8 cellular contexts compared by ENCODE assay signal in genomic region chr5:178131446-178131996, GRCh38. TPM values are rescaled to one million over a fixed set of nuclear protein-coding genes. Genes with fewer than 3 reads are reported as not detected.
DNase-seq lines count a peak whose midpoint lies in the region; ATAC-seq, FAIRE-seq and TF ChIP-seq lines count a peak whose summit lies in the region.

No MANE protein-coding gene starts in this region.

- BruUV-seq in Calu3 (replicated peaks; lab: Mats Ljungman, UMichigan), result no TSS peak

- H2BK120ac ChIP-seq in H1 (replicated peaks; ENCODE audit: low read depth, low read length) (no peak overlapping the region), neuronal stem cell (ENCODE audit: low read depth, low read length) (no peak overlapping the region)

- H2BK12ac ChIP-seq in H1 (ENCODE audit: low read depth, low read length) (no peak overlapping the region; the same call in 1 of the 2 replicates), neuronal stem cell (ENCODE audit: low read length) (no peak overlapping the region)

- peaks cover 2% of the 10 kb centered on the region; the same call in 1 of the 2 replicates for H3K9me3 ChIP-seq in MG63
- no peaks in the 10 kb centered on the region for H3K9me3 ChIP-seq in H1 (ENCODE audit: insufficient read depth in 2 of 2, low read depth in 1 of 2, low read length in 1 of 2)
- H3K9me3 ChIP-seq in neuronal stem cell (replicated peaks in 1 of 2; ENCODE audit: control insufficient read depth in 2 of 2, insufficient read depth in 1 of 2, low read depth in 1 of 2, low read length in 2 of 2), result no peaks in the 10 kb centered on the region

- H2BK15ac ChIP-seq in H1 (ENCODE audit: low read length) (no peak overlapping the region), neuronal stem cell (ENCODE audit: low read length) (no peak overlapping the region)

- no peak for TF ChIP-seq EP300 in H1 (IDR thresholded peaks at IDR 0.05; ENCODE audit: borderline replicate concordance in 1 of 2, low read depth in 2 of 2, low read length in 2 of 2)

- no peak overlapping the region for H4K91ac ChIP-seq in H1 (replicated peaks; ENCODE audit: insufficient read length, low read length)
- H4K91ac ChIP-seq in neuronal stem cell (ENCODE audit: low read depth, low read length, poor library complexity), result no peak overlapping the region

- H4K5ac ChIP-seq in H1 (ENCODE audit: insufficient read length, low read depth, low read length), result no peak overlapping the region

- H4K8ac ChIP-seq in H1 (ENCODE audit: extremely low read depth, insufficient read depth, low read length), result no peak overlapping the region
- no peak overlapping the region for H4K8ac ChIP-seq in neuronal stem cell (ENCODE audit: low read depth, low read length)

- peaks cover 0 to 11% of the 10 kb centered on the region in 2 experiments for H4K20me1 ChIP-seq in H1 (replicated peaks in 1 of 2; ENCODE audit: control insufficient read depth in 1 of 2, insufficient read depth in 2 of 2, low read length in 2 of 2)

- no peak overlapping the region for H2AK5ac ChIP-seq in H1 (ENCODE audit: low read depth, low read length)
- H2AK5ac ChIP-seq in neuronal stem cell (ENCODE audit: low read depth, low read length), result no peak overlapping the region

- no peak for FAIRE-seq in H1 (lab: Jason Lieb, UNC)

- H3K4ac ChIP-seq in H1 (replicated peaks; ENCODE audit: insufficient read length, low read depth, low read length) (no peak overlapping the region), neuronal stem cell (ENCODE audit: low read length) (no peak overlapping the region)

- no peak for TF ChIP-seq RAD21 in H1 (IDR thresholded peaks at IDR 0.05 in 1 of 2, conservative IDR thresholded peaks at IDR 0.05 in 1 of 2; ENCODE audit: low read depth in 2 of 2, low read length in 2 of 2)

- H3K4me3 Mint-ChIP-seq in Calu3 (ENCODE audit: low read depth, unreplicated experiment), result peak overlapping the region; percentile 60

- POLR2A ChIA-PET in H1 (lab: Charles Lee; ENCODE audit: partially characterized antibody), result interaction anchor here (1.1 to 40.7 kb wide), 6 partner anchors 15 to 85 kb away, joined by 3 to 1250 read pairs (median 60); partner anchors contain the start of genes N4BP3 and NHP2

- peaks cover 5% of the 10 kb centered on the region; the same call in 1 of the 2 replicates for H3K23me2 ChIP-seq in H1 (ENCODE audit: low read depth, low read length)

- H2AFZ ChIP-seq in H1 (ENCODE audit: low read length), result no peak overlapping the region
- H2AFZ ChIP-seq in neuronal stem cell (ENCODE audit: low read length), result peak overlapping the region; percentile 95

- no peak for TF ChIP-seq POLR2A in H1 (IDR thresholded peaks at IDR 0.05; ENCODE audit: control extremely low read depth in 1 of 2, low read depth in 2 of 2, low read length in 2 of 2)

- peak overlapping the region; percentile 50 for H2BK5ac ChIP-seq in H1 (ENCODE audit: low read depth, low read length)
- no peak overlapping the region for H2BK5ac ChIP-seq in neuronal stem cell (ENCODE audit: low read length)

- H3K79me1 ChIP-seq in H1 (ENCODE audit: low read depth, low read length) (peaks cover 12% of the 10 kb centered on the region), neuronal stem cell (ENCODE audit: low read depth, low read length) (peaks cover 1% of the 10 kb centered on the region)

- ATAC-seq in HG02678 (IDR thresholded peaks at IDR 0.05; ENCODE audit: unreplicated experiment), result no peak

- CTCF ChIA-PET in Calu3 (lab: Charles Lee) (interaction anchor here (0.7 to 1.6 kb wide), 3 partner anchors 38 to 56 kb away, joined by 3 to 6 read pairs (median 4); no protein-coding TSS in a partner anchor), H1 (lab: Charles Lee; ENCODE audit: partially characterized antibody) (interaction anchor here (0.9 to 9.2 kb wide), 6 partner anchors 9 to 56 kb away, joined by 3 to 125 read pairs (median 6); partner anchors contain the start of gene N4BP3)

- H3K23ac ChIP-seq in H1 (ENCODE audit: insufficient read length) (no peak overlapping the region), neuronal stem cell (ENCODE audit: low read depth, low read length, poor library complexity) (peak overlapping the region; percentile 93)

- H3K4me2 ChIP-seq in H1 (ENCODE audit: insufficient read depth in 1 of 2, low read depth in 2 of 2, low read length in 2 of 2), result peak overlapping the region; percentile 73 to 92
- peak overlapping the region; percentile 83 for H3K4me2 ChIP-seq in neuronal stem cell (ENCODE audit: insufficient read depth, low read length, poor library complexity, severe bottlenecking)

- H3K14ac ChIP-seq in H1 (ENCODE audit: insufficient read length) (no peak overlapping the region), neuronal stem cell (ENCODE audit: low read length) (no peak overlapping the region)

- H3K4me1 Mint-ChIP-seq in Calu3 (ENCODE audit: low read depth, unreplicated experiment), result peaks cover 13% of the 10 kb centered on the region

- H3K4me1 ChIP-seq in H1 (replicated peaks in 1 of 4; ENCODE audit: control insufficient read depth in 3 of 4, insufficient read depth in 4 of 4, low read length in 3 of 4) (peaks cover 4 to 17% (median 12%) of the 10 kb centered on the region in 4 experiments), neuronal stem cell (ENCODE audit: control insufficient read depth in 2 of 2, insufficient read depth in 1 of 2, low read depth in 1 of 2, low read length in 2 of 2) (peaks cover 7 to 8% of the 10 kb centered on the region in 2 donors)

- peak overlapping the region; percentile 9 for H3K56ac ChIP-seq in H1 (replicated peaks; ENCODE audit: insufficient read length, low read depth, low read length)

- intact Hi-C loops in Calu3 (cut with micrococcal nuclease; ENCODE audit: unreplicated experiment), result no loop called here

- H3K9ac ChIP-seq in H1 (replicated peaks in 1 of 4; ENCODE audit: extremely low read depth in 1 of 4, low read depth in 3 of 4, low read length in 3 of 4) (peak overlapping the region in 3 of 4 experiments; percentile 3 to 85 (median 62); a peak in 5 of 7 replicates), neuronal stem cell (ENCODE audit: low read depth, low read length, poor library complexity) (no peak overlapping the region)

- H3K27ac ChIP-seq in H1 (ENCODE audit: low read depth, low read length) (peak overlapping the region; percentile 86; the same call in 1 of the 2 replicates), neuronal stem cell (replicated peaks; ENCODE audit: low read length) (no peak overlapping the region)

- H3K27ac Mint-ChIP-seq in Calu3 (ENCODE audit: unreplicated experiment), result peak overlapping the region; percentile 1

- H3K79me2 ChIP-seq in H1 (ENCODE audit: control insufficient read depth in 1 of 2, insufficient read depth in 2 of 2, low read length in 2 of 2), result peaks cover 4 to 49% of the 10 kb centered on the region in 2 experiments; a peak in 3 of 4 replicates

- DNase-seq in Calu3 (no peak), MG63 (no peak), H1 (ENCODE audit: low read depth in 1 of 2, low spot score in 2 of 2) (no peak), neuronal stem cell (ENCODE audit: low spot score) (no peak), SHP77 (lab: John Stamatoyannopoulos, UW) (no peak), HPDE6-E6E7 (ENCODE audit: extremely low spot score) (no peak)
- no peak for DNase-seq in stimulated activated CD8-positive, alpha-beta memory T cell treated with anti-CD3 and anti-CD28 coated beads, Interleukin-4, amount 100 ng/mL, for 48 hours

- no peaks in the 10 kb centered on the region for H3K27me3 Mint-ChIP-seq in Calu3 (ENCODE audit: unreplicated experiment)

- peaks cover 36% of the 10 kb centered on the region for H3K36me3 Mint-ChIP-seq in Calu3 (ENCODE audit: insufficient read depth, unreplicated experiment)

- no peaks in the 10 kb centered on the region for H3K9me3 Mint-ChIP-seq in Calu3 (ENCODE audit: low read depth, unreplicated experiment)

- peak overlapping the region; percentile 51; the same call in 1 of the 2 replicates for H3K18ac ChIP-seq in H1 (ENCODE audit: extremely low read depth, low read length)
- H3K18ac ChIP-seq in neuronal stem cell (ENCODE audit: low read length), result no peak overlapping the region

- H3K4me3 ChIP-seq in MG63, result peak overlapping the region; percentile 95
- H3K4me3 ChIP-seq in H1 (ENCODE audit: extremely low read depth in 1 of 4, insufficient read depth in 2 of 4, low read depth in 3 of 4, low read length in 4 of 4), result peak overlapping the region; percentile 72 to 95 (median 78)
- H3K4me3 ChIP-seq in neuronal stem cell (ENCODE audit: low read length in 2 of 2), result peak overlapping the region; percentile 86 to 99

- H3K36me3 ChIP-seq in MG63, result peaks cover 27% of the 10 kb centered on the region
- peaks cover 2 to 27% (median 12%) of the 10 kb centered on the region in 4 experiments; a peak in 5 of 8 replicates for H3K36me3 ChIP-seq in H1 (ENCODE audit: control insufficient read depth in 2 of 4, insufficient read depth in 4 of 4, low read length in 3 of 4)
- peaks cover 7 to 28% of the 10 kb centered on the region in 2 donors for H3K36me3 ChIP-seq in neuronal stem cell (replicated peaks in 1 of 2; ENCODE audit: control insufficient read depth in 2 of 2, insufficient read depth in 2 of 2, low read length in 2 of 2)

- TF ChIP-seq CTCF in Calu3 (IDR thresholded peaks at IDR 0.05; ENCODE audit: unreplicated experiment), result no peak
- no peak for TF ChIP-seq CTCF in H1 (IDR thresholded peaks at IDR 0.05; ENCODE audit: control extremely low read depth in 1 of 3, insufficient read depth in 1 of 3, low read depth in 1 of 3, low read length in 3 of 3)

- no peak overlapping the region for H2BK20ac ChIP-seq in H1 (ENCODE audit: low read length)

- 23 to 100% methylated on average over 1 to 8 of the region's 10 CpGs for WGBS in H1 (ENCODE audit: extremely low coverage in 1 of 2, insufficient coverage in 1 of 2, insufficient read length in 1 of 2, insufficient replicate concordance in 2 of 2, low coverage in 1 of 2, low lambda C conversion rate in 2 of 2, missing lambda C conversion rate in 1 of 2), 2 experiments
- WGBS in neuronal stem cell (ENCODE audit: extremely low coverage in 2 of 2, insufficient read length in 2 of 2, insufficient replicate concordance in 1 of 2), 2 donors, result 100% methylated on average over 1 of the region's 10 CpGs; no CpG with 5 or more reads in 1 of the 2 donors

- H3K27me3 ChIP-seq in MG63 (no peaks in the 10 kb centered on the region), H1 (replicated peaks in 1 of 4; ENCODE audit: control insufficient read depth in 3 of 4, extremely low read depth in 1 of 4, insufficient read depth in 3 of 4, low read length in 3 of 4) (no peaks in the 10 kb centered on the region), neuronal stem cell (ENCODE audit: control insufficient read depth in 3 of 3, insufficient read depth in 3 of 3, low read depth in 1 of 3, low read length in 3 of 3) (no peaks in the 10 kb centered on the region)

RNA-seq across cellular contexts. Expression of gene RMND5B, which starts 0.7 kb away (rescaled TPM):
- total RNA-seq in Calu3 (2022), result 50.7 and 56.6 TPM in 2 replicates
- 39.8 and 54.2 TPM in 2 replicates for total RNA-seq in MG63 (2014; rRNA removed; shearing (Covaris generic); ENCODE audit: low replicate concordance)
- 74.6 and 75.9 TPM in 2 replicates for total RNA-seq in H1 (2021; fragmentation: NEBNext Ultra II Directional; extraction: Animal tissue kit (Norgen Biotek cat#: 25700))
- 90.2 and 106 TPM in 2 replicates for polyA plus RNA-seq in H1 (2011; rRNA removed)
- polyA plus RNA-seq in H1 (2011; cell fraction: cytosol; rRNA removed), result 105 TPM
- polyA plus RNA-seq in H1 (2011; cell fraction: nucleus; rRNA removed), result 153 TPM
- polyA plus RNA-seq in H1 (2012, experiment 1 of 2), result 65.3 to 93.7 TPM (median 87.0 TPM) in 4 replicates
- polyA plus RNA-seq in H1 (2012, experiment 2 of 2), result 74.6 TPM
- polyA plus RNA-seq in H1 (2013, experiment 1 of 2), result 53.0 TPM
- 51.3 TPM for polyA plus RNA-seq in H1 (2013, experiment 2 of 2)
- polyA minus RNA-seq in H1 (2011; rRNA and poly(A)+ RNA removed), result 107 and 109 TPM in 2 replicates
- 52.0 TPM for polyA minus RNA-seq in H1 (2011; cell fraction: cytosol; rRNA and poly(A)+ RNA removed)
- 71.2 TPM for polyA minus RNA-seq in H1 (2011; cell fraction: nucleus; rRNA and poly(A)+ RNA removed)
- 19.2 TPM for polyA plus RNA-seq in neuronal stem cell (2013, experiment 1 of 2)
- polyA plus RNA-seq in neuronal stem cell (2013, experiment 2 of 2), result 19.2 TPM

RNA-seq across cellular contexts. Expression of gene N4BP3, which starts 18.2 kb away (rescaled TPM):
- total RNA-seq in Calu3 (2022), result 4.8 and 6.9 TPM in 2 replicates
- 1.0 and 2.3 TPM in 2 replicates for total RNA-seq in MG63 (2014; rRNA removed; shearing (Covaris generic); ENCODE audit: low replicate concordance)
- 36.0 and 39.2 TPM in 2 replicates for total RNA-seq in H1 (2021; fragmentation: NEBNext Ultra II Directional; extraction: Animal tissue kit (Norgen Biotek cat#: 25700))
- 13.1 and 23.4 TPM in 2 replicates for polyA plus RNA-seq in H1 (2011; rRNA removed)
- 19.4 TPM for polyA plus RNA-seq in H1 (2011; cell fraction: cytosol; rRNA removed)
- 41.9 TPM for polyA plus RNA-seq in H1 (2011; cell fraction: nucleus; rRNA removed)
- polyA plus RNA-seq in H1 (2012, experiment 1 of 2), result 16.8 to 24.3 TPM (median 21.3 TPM) in 4 replicates
- polyA plus RNA-seq in H1 (2012, experiment 2 of 2), result 18.5 TPM
- polyA plus RNA-seq in H1 (2013, experiment 1 of 2), result 16.7 TPM
- 15.9 TPM for polyA plus RNA-seq in H1 (2013, experiment 2 of 2)
- polyA minus RNA-seq in H1 (2011; rRNA and poly(A)+ RNA removed), result 13.0 and 17.4 TPM in 2 replicates
- polyA minus RNA-seq in H1 (2011; cell fraction: cytosol; rRNA and poly(A)+ RNA removed), result 22.0 TPM
- 32.8 TPM for polyA minus RNA-seq in H1 (2011; cell fraction: nucleus; rRNA and poly(A)+ RNA removed)
- polyA plus RNA-seq in neuronal stem cell (2013, experiment 1 of 2), result 2.4 TPM
- polyA plus RNA-seq in neuronal stem cell (2013, experiment 2 of 2), result 2.5 TPM

RNA-seq across cellular contexts. Expression of gene NHP2, which starts 22.2 kb away (rescaled TPM):
- 182 and 193 TPM in 2 replicates for total RNA-seq in Calu3 (2022)
- 441 and 476 TPM in 2 replicates for total RNA-seq in MG63 (2014; rRNA removed; shearing (Covaris generic); ENCODE audit: low replicate concordance)
- 263 and 281 TPM in 2 replicates for total RNA-seq in H1 (2021; fragmentation: NEBNext Ultra II Directional; extraction: Animal tissue kit (Norgen Biotek cat#: 25700))
- polyA plus RNA-seq in H1 (2011; rRNA removed), result 241 and 344 TPM in 2 replicates
- polyA plus RNA-seq in H1 (2011; cell fraction: cytosol; rRNA removed), result 302 TPM
- polyA plus RNA-seq in H1 (2011; cell fraction: nucleus; rRNA removed), result 166 TPM
- polyA plus RNA-seq in H1 (2012, experiment 1 of 2), result 273 to 334 TPM (median 320 TPM) in 4 replicates
- 440 TPM for polyA plus RNA-seq in H1 (2012, experiment 2 of 2)
- 244 TPM for polyA plus RNA-seq in H1 (2013, experiment 1 of 2)
- 251 TPM for polyA plus RNA-seq in H1 (2013, experiment 2 of 2)
- polyA minus RNA-seq in H1 (2011; rRNA and poly(A)+ RNA removed), result 58.6 and 61.0 TPM in 2 replicates
- 117 TPM for polyA minus RNA-seq in H1 (2011; cell fraction: cytosol; rRNA and poly(A)+ RNA removed)
- polyA minus RNA-seq in H1 (2011; cell fraction: nucleus; rRNA and poly(A)+ RNA removed), result 80.9 TPM
- 177 TPM for polyA plus RNA-seq in neuronal stem cell (2013, experiment 1 of 2)
- 166 TPM for polyA plus RNA-seq in neuronal stem cell (2013, experiment 2 of 2)

RNA-seq across cellular contexts. Expression of gene GMCL2, which starts 55.6 kb away (rescaled TPM):
- total RNA-seq in Calu3 (2022), result not detected in 2 replicates
- not detected in 2 replicates for total RNA-seq in MG63 (2014; rRNA removed; shearing (Covaris generic); ENCODE audit: low replicate concordance)
- 0.13 TPM in 1 of 2 replicates, not detected in the other for total RNA-seq in H1 (2021; fragmentation: NEBNext Ultra II Directional; extraction: Animal tissue kit (Norgen Biotek cat#: 25700))
- not detected in 2 replicates for polyA plus RNA-seq in H1 (2011; rRNA removed)
- polyA plus RNA-seq in H1 (2011; cell fraction: cytosol; rRNA removed), result not detected
- 0.06 TPM for polyA plus RNA-seq in H1 (2011; cell fraction: nucleus; rRNA removed)
- polyA plus RNA-seq in H1 (2012, experiment 1 of 2), result not detected in 4 replicates
- not detected for polyA plus RNA-seq in H1 (2012, experiment 2 of 2)
- polyA plus RNA-seq in H1 (2013, experiment 1 of 2), result not detected
- polyA plus RNA-seq in H1 (2013, experiment 2 of 2), result not detected
- not detected in 2 replicates for polyA minus RNA-seq in H1 (2011; rRNA and poly(A)+ RNA removed)
- polyA minus RNA-seq in H1 (2011; cell fraction: cytosol; rRNA and poly(A)+ RNA removed), result not detected
- not detected for polyA minus RNA-seq in H1 (2011; cell fraction: nucleus; rRNA and poly(A)+ RNA removed)
- polyA plus RNA-seq in neuronal stem cell (2013, experiment 1 of 2), result not detected
- not detected for polyA plus RNA-seq in neuronal stem cell (2013, experiment 2 of 2)
